Comparison of ENCODE assay signal across 6 cellular contexts in the genomic region with DNA sequence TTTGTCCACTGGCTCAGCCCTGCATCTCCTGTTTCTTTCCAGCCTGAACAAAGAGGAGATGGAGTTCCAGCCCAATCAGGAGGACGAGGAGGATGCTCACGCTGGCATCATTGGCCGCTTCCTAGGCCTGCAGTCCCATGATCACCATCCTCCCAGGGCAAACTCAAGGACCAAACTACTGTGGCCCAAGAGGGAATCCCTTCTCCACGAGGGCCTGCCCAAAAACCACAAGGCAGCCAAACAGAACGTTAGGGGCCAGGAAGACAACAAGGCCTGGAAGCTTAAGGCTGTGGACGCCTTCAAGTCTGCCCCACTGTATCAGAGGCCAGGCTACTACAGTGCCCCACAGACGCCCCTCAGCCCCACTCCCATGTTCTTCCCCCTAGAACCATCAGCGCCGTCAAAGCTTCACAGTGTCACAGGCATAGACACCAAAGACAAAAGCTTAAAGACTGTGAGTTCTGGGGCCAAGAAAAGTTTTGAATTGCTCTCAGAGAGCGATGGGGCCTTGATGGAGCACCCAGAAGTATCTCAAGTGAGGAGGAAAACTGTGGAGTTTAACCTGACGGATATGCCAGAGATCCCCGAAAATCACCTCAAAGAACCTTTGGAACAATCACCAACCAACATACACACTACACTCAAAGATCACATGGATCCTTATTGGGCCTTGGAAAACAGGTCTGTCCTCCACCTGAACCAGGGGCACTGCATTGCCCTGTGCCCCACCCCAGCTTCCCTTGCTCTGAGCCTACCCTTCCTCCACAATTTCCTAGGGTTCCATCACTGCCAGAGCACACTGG. TPM values are rescaled to one million over a fixed set of nuclear protein-coding genes. Genes with fewer than 3 reads are reported as not detected.
A peak's percentile ranks its signal among the peaks of the same experiment; 100 is the strongest.
DNase-seq lines count a peak whose midpoint lies in the region; ATAC-seq and TF ChIP-seq lines count a peak whose summit lies in the region.

No MANE protein-coding gene starts in this region.

- no peak overlapping the region for H3K4me3 ChIP-seq in testis

- peaks cover 38% of the 10 kb centered on the region for H3K4me1 ChIP-seq in testis

- no peaks in the 10 kb centered on the region for H3K27me3 ChIP-seq in testis

- ATAC-seq in activated CD8-positive, alpha-beta T cell treated with anti-CD3 and anti-CD28 coated beads, Interleukin-2, amount 10 ng/mL, durations not matched to agents 7 days and 5 days = peak; percentile 1
- ATAC-seq in activated CD8-positive, alpha-beta T cell treated with anti-CD3 and anti-CD28 coated beads for 36 hours = no peak
- ATAC-seq in GM21381 (IDR thresholded peaks at IDR 0.05; ENCODE audit: unreplicated experiment) = no peak

- DNase-seq in activated CD8-positive, alpha-beta T cell treated with anti-CD3 and anti-CD28 coated beads, Interleukin-2, amount 10 ng/mL, durations not matched to agents 7 days and 5 days = no peak
- no peak for DNase-seq in activated CD8-positive, alpha-beta T cell treated with anti-CD3 and anti-CD28 coated beads for 36 hours
- DNase-seq in foreskin melanocyte (peak; percentile 30), testis (no peak), HuH-7.5 (ENCODE audit: low spot score) (no peak)

- no peak for TF ChIP-seq CTCF in activated CD8-positive, alpha-beta T cell treated with anti-CD3 and anti-CD28 coated beads for 36 hours (IDR thresholded peaks at IDR 0.05)
- no peak for TF ChIP-seq CTCF in testis (IDR thresholded peaks at IDR 0.05)

- H3K9me3 ChIP-seq in testis = no peaks in the 10 kb centered on the region

- TF ChIP-seq POLR2A in testis (IDR thresholded peaks at IDR 0.05) = no peak

- no peaks in the 10 kb centered on the region for H3K27me3 Mint-ChIP-seq in activated CD8-positive, alpha-beta T cell treated with anti-CD3 and anti-CD28 coated beads, Interleukin-2, amount 10 ng/mL, durations not matched to agents 7 days and 5 days (ENCODE audit: low read depth)
- no peaks in the 10 kb centered on the region for H3K27me3 Mint-ChIP-seq in activated CD8-positive, alpha-beta T cell treated with anti-CD3 and anti-CD28 coated beads for 36 hours

- peak overlapping the region; percentile 50 for H3K27ac Mint-ChIP-seq in activated CD8-positive, alpha-beta T cell treated with anti-CD3 and anti-CD28 coated beads, Interleukin-2, amount 10 ng/mL, durations not matched to agents 7 days and 5 days
- H3K27ac Mint-ChIP-seq in activated CD8-positive, alpha-beta T cell treated with anti-CD3 and anti-CD28 coated beads for 36 hours = no peak overlapping the region

- no peaks in the 10 kb centered on the region for H3K36me3 ChIP-seq in testis (ENCODE audit: low read depth, missing control alignments)

- H3K4me1 Mint-ChIP-seq in activated CD8-positive, alpha-beta T cell treated with anti-CD3 and anti-CD28 coated beads, Interleukin-2, amount 10 ng/mL, durations not matched to agents 7 days and 5 days (ENCODE audit: low read depth) = peaks cover 37% of the 10 kb centered on the region
- peaks cover 26% of the 10 kb centered on the region for H3K4me1 Mint-ChIP-seq in activated CD8-positive, alpha-beta T cell treated with anti-CD3 and anti-CD28 coated beads for 36 hours (ENCODE audit: low read depth)

- H3K27ac ChIP-seq in testis = peak overlapping the region; percentile 76 to 100

- H3K9me3 Mint-ChIP-seq in activated CD8-positive, alpha-beta T cell treated with anti-CD3 and anti-CD28 coated beads, Interleukin-2, amount 10 ng/mL, durations not matched to agents 7 days and 5 days (ENCODE audit: insufficient read depth) = no peaks in the 10 kb centered on the region
- no peaks in the 10 kb centered on the region for H3K9me3 Mint-ChIP-seq in activated CD8-positive, alpha-beta T cell treated with anti-CD3 and anti-CD28 coated beads for 36 hours

- POLR2A ChIA-PET in activated CD8-positive, alpha-beta T cell treated with anti-CD3 and anti-CD28 coated beads, Interleukin-2, amount 10 ng/mL, durations not matched to agents 7 days and 5 days (lab: Charles Lee) = interaction anchor here (1.4 kb wide), 1 partner anchor 161 kb away, joined by 3 read pairs; a partner anchor contains a TSS
- POLR2A ChIA-PET in activated CD8-positive, alpha-beta T cell treated with anti-CD3 and anti-CD28 coated beads for 36 hours (lab: Charles Lee) = interaction anchor here (0.6 to 2.4 kb wide), 2 partner anchors 16 to 78 kb away, joined by 3 to 7 read pairs; no protein-coding TSS in a partner anchor

- 79 to 80% methylated on average over 11 to 12 of the region's 12 CpGs for WGBS in testis, 2 donors

- H3K36me3 Mint-ChIP-seq in activated CD8-positive, alpha-beta T cell treated with anti-CD3 and anti-CD28 coated beads, Interleukin-2, amount 10 ng/mL, durations not matched to agents 7 days and 5 days (ENCODE audit: low read depth) = peaks cover 40% of the 10 kb centered on the region
- peaks cover 34% of the 10 kb centered on the region for H3K36me3 Mint-ChIP-seq in activated CD8-positive, alpha-beta T cell treated with anti-CD3 and anti-CD28 coated beads for 36 hours (ENCODE audit: low read depth)

- intact Hi-C loops in activated CD8-positive, alpha-beta T cell treated with anti-CD3 and anti-CD28 coated beads for 36 hours (cut with micrococcal nuclease) = loop anchor here (10.0 kb wide), 1 partner anchor 122 kb away; no protein-coding TSS in a partner anchor
- intact Hi-C loops in testis (cut with DNase I; ENCODE audit: low total_unique reads) = no loop called here

- CTCF ChIA-PET in activated CD8-positive, alpha-beta T cell treated with anti-CD3 and anti-CD28 coated beads, Interleukin-2, amount 10 ng/mL, durations not matched to agents 7 days and 5 days (lab: Charles Lee) = interaction anchor here (1.2 to 6.1 kb wide), 5 partner anchors 15 to 146 kb away, joined by 3 to 46 read pairs (median 11); no protein-coding TSS in a partner anchor
- CTCF ChIA-PET in activated CD8-positive, alpha-beta T cell treated with anti-CD3 and anti-CD28 coated beads for 36 hours (lab: Charles Lee) = interaction anchor here (1.0 to 4.1 kb wide), 4 partner anchors 15 to 146 kb away, joined by 3 to 21 read pairs (median 15); no protein-coding TSS in a partner anchor

- H3K4me3 Mint-ChIP-seq in activated CD8-positive, alpha-beta T cell treated with anti-CD3 and anti-CD28 coated beads, Interleukin-2, amount 10 ng/mL, durations not matched to agents 7 days and 5 days = no peak overlapping the region
- H3K4me3 Mint-ChIP-seq in activated CD8-positive, alpha-beta T cell treated with anti-CD3 and anti-CD28 coated beads for 36 hours = no peak overlapping the region

RNA-seq across cellular contexts. Expression of a gene that starts 5.0 kb away (rescaled TPM):
- total RNA-seq in activated CD8-positive, alpha-beta T cell treated with anti-CD3 and anti-CD28 coated beads, Interleukin-2, amount 10 ng/mL, durations not matched to agents 7 days and 5 days = 100 to 1,000 TPM; 709 to 727 TPM
- 100 to 1,000 TPM; 700 to 729 TPM for total RNA-seq in activated CD8-positive, alpha-beta T cell treated with anti-CD3 and anti-CD28 coated beads for 36 hours
- total RNA-seq in testis = 1,000 to 10,000 TPM; 1,162 to 1,419 TPM
- polyA plus RNA-seq in testis (ENCODE audit: insufficient read depth, low read depth, low replicate concordance) = 2,237 TPM

RNA-seq across cellular contexts. Expression of a gene that starts 12.3 kb away (rescaled TPM):
- total RNA-seq in activated CD8-positive, alpha-beta T cell treated with anti-CD3 and anti-CD28 coated beads, Interleukin-2, amount 10 ng/mL, durations not matched to agents 7 days and 5 days = not detected
- under 1 TPM; 0.61 to 0.83 TPM for total RNA-seq in activated CD8-positive, alpha-beta T cell treated with anti-CD3 and anti-CD28 coated beads for 36 hours
- total RNA-seq in testis = 10 to 100 TPM; 21.0 to 33.4 TPM
- 9.2 TPM for polyA plus RNA-seq in testis (ENCODE audit: insufficient read depth, low read depth, low replicate concordance)

RNA-seq across cellular contexts. Expression of a gene that starts 45.0 kb away (rescaled TPM):
- total RNA-seq in activated CD8-positive, alpha-beta T cell treated with anti-CD3 and anti-CD28 coated beads, Interleukin-2, amount 10 ng/mL, durations not matched to agents 7 days and 5 days = not detected
- total RNA-seq in activated CD8-positive, alpha-beta T cell treated with anti-CD3 and anti-CD28 coated beads for 36 hours = not detected
- 10 to 100 TPM; 57.7 to 65.8 TPM for total RNA-seq in testis
- polyA plus RNA-seq in testis (ENCODE audit: insufficient read depth, low read depth, low replicate concordance) = 88.2 TPM

Comparison
In these comparisons a context has a peak if more than half of its experiments do, and no peak if none do; other contexts are left out.
1. RNA of a gene that starts 12.3 kb away (total RNA-seq): 21.0 to 33.4 TPM in testis; 0.61 to 0.83 TPM in activated CD8-positive, alpha-beta T cell treated with anti-CD3 and anti-CD28 coated beads for 36 hours and not detected in activated CD8-positive, alpha-beta T cell treated with anti-CD3 and anti-CD28 coated beads, Interleukin-2, amount 10 ng/mL, durations not matched to agents 7 days and 5 days; every median in the first group is over 10 times any median in the second.
2. RNA of a gene that starts 45.0 kb away (total RNA-seq): 57.7 to 65.8 TPM in testis; not detected in activated CD8-positive, alpha-beta T cell treated with anti-CD3 and anti-CD28 coated beads for 36 hours and not detected in activated CD8-positive, alpha-beta T cell treated with anti-CD3 and anti-CD28 coated beads, Interleukin-2, amount 10 ng/mL, durations not matched to agents 7 days and 5 days; every median in the first group is over 10 times any median in the second.